In the genomic region with DNA sequence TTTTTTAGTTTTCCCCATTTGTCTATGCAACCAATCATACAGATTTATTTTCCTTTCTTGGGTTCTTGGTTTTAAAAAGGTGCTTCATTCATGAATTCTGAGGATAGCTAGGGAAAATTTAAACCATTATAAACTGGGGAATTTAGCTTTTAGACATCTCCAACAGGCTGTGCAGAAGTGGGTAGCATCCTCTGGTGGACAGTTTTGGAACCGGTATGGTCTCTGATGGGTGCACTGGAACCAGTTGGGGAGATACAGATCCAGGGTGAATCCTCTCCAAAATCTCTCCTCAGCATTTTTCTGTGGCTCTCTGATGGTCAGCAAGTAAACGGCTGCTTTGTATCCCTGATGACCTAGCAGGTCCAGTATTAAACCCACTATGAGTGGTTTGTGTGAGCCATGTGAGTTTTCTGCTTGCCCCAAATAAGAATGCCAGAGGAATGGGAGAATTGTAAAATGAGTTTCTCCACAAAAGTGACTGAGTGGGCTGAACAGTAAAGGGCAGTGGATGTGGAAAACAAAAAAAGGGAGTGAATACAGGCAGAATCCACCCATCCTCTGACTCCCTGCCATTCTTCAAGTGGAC, we compare ENCODE assay signal across 9 cellular contexts. TPM values are rescaled to one million over a fixed set of nuclear protein-coding genes. Genes with fewer than 3 reads are reported as not detected.
DNase-seq lines count a peak whose midpoint lies in the region; ATAC-seq and TF ChIP-seq lines count a peak whose summit lies in the region.
"Had no signal": no experiment of that assay in that cellular context is flagged by ENCODE, and none has a peak within 500 bp of the region (broad histone marks: within the 10 kb centered on the region; RNA-seq: fewer than 3 reads in every experiment).

No MANE protein-coding gene starts in this region.

- H3K36me3 ChIP-seq in right lobe of liver = no peaks in the 10 kb centered on the region
- no peaks in the 10 kb centered on the region for H3K36me3 ChIP-seq in vagina

- H3K27ac ChIP-seq in right lobe of liver (peak overlapping the region in 1 of 3 donors; percentile 82), vagina (no peak overlapping the region)

- CTCF ChIA-PET in AG04449 (lab: Yijun Ruan, JAX) (interaction anchor here (0.9 to 1.6 kb wide), 9 partner anchors 10 to 193 kb away, joined by 3 to 15 read pairs (median 5); a partner anchor contains a TSS), MCF 10A (lab: Yijun Ruan, JAX) (interaction anchor here (0.6 to 2.7 kb wide), 22 partner anchors 8 to 1152 kb away, joined by 3 to 30 read pairs (median 5); a partner anchor contains a TSS)

- H3K4me1 ChIP-seq in right lobe of liver (peaks cover 0 to 40% (median 14%) of the 10 kb centered on the region in 4 donors), vagina (no peaks in the 10 kb centered on the region)

- H3K4me3 ChIP-seq in AG04449 (ENCODE audit: low read depth, low read length) (no peak overlapping the region), GM12865 (ENCODE audit: low read depth, low read length) (no peak overlapping the region), right lobe of liver (no peak overlapping the region), vagina (no peak overlapping the region)

- H3K27me3 ChIP-seq in right lobe of liver = no peaks in the 10 kb centered on the region
- H3K27me3 ChIP-seq in vagina = no peaks in the 10 kb centered on the region

- H3K4me1 Mint-ChIP-seq in MCF 10A (ENCODE audit: insufficient read depth, unreplicated experiment) = peaks cover 12% of the 10 kb centered on the region

- no peaks in the 10 kb centered on the region for H3K36me3 Mint-ChIP-seq in MCF 10A (ENCODE audit: insufficient read depth, unreplicated experiment)

- H3K27me3 Mint-ChIP-seq in MCF 10A (ENCODE audit: insufficient read depth, unreplicated experiment) = no peaks in the 10 kb centered on the region

- no peaks in the 10 kb centered on the region for H3K9me3 Mint-ChIP-seq in MCF 10A (ENCODE audit: unreplicated experiment)
- H3K9me3 Mint-ChIP-seq: stimulated activated naive CD8-positive, alpha-beta T cell treated with anti-CD3 and anti-CD28 coated beads, Interleukin-15, Interleukin-2, amounts not matched to agents 100 ng/mL and 50 ng/mL, for 24 hours had no signal

- TF ChIP-seq POLR2A in right lobe of liver (IDR thresholded peaks at IDR 0.05) = no peak
- no peak for TF ChIP-seq POLR2A in vagina (IDR thresholded peaks at IDR 0.05)

- no peaks in the 10 kb centered on the region for H3K9me3 ChIP-seq in right lobe of liver
- no peaks in the 10 kb centered on the region for H3K9me3 ChIP-seq in vagina

- peak overlapping the region; percentile 28 for H3K4me3 Mint-ChIP-seq in MCF 10A (ENCODE audit: unreplicated experiment)
- H3K4me3 Mint-ChIP-seq: stimulated activated naive CD8-positive, alpha-beta T cell treated with anti-CD3 and anti-CD28 coated beads, Interleukin-15, Interleukin-2, amounts not matched to agents 100 ng/mL and 50 ng/mL, for 24 hours had no signal

- peak; percentile 66 for TF ChIP-seq CTCF in AG04449 (IDR thresholded peaks at IDR 0.05; ENCODE audit: insufficient read depth, low read length, missing control alignments)
- TF ChIP-seq CTCF in GM12865 (IDR thresholded peaks at IDR 0.05; ENCODE audit: insufficient read depth, low read depth, low read length, missing control alignments) = peak; percentile 93
- peak; percentile 66 for TF ChIP-seq CTCF in MCF 10A (IDR thresholded peaks at IDR 0.05; ENCODE audit: unreplicated experiment)
- peak; percentile 82 to 91 (median 86) for TF ChIP-seq CTCF in right lobe of liver (IDR thresholded peaks at IDR 0.05)
- TF ChIP-seq CTCF in vagina (IDR thresholded peaks at IDR 0.05) = peak; percentile 62 to 91 (median 62)

- H3K27ac Mint-ChIP-seq in MCF 10A (ENCODE audit: low read depth, unreplicated experiment) = no peak overlapping the region
- H3K27ac Mint-ChIP-seq: stimulated activated naive CD8-positive, alpha-beta T cell treated with anti-CD3 and anti-CD28 coated beads, Interleukin-15, Interleukin-2, amounts not matched to agents 100 ng/mL and 50 ng/mL, for 24 hours had no signal

- POLR2A ChIA-PET in AG04449 (lab: Yijun Ruan, JAX) = no interaction called here
- POLR2A ChIA-PET in MCF 10A (lab: Yijun Ruan, JAX) = interaction anchor here (0.5 to 4.3 kb wide), 8 partner anchors 9 to 243 kb away, joined by 3 to 39 read pairs (median 5); a partner anchor contains a TSS

- 11% methylated on average over 2 of the region's 2 CpGs for WGBS in right lobe of liver (ENCODE audit: insufficient coverage, low coverage, low lambda C conversion rate, missing lambda C conversion rate)

- no peak for DNase-seq in AG04449 (ENCODE audit: low read depth, low spot score)
- DNase-seq in GM12865 (ENCODE audit: low read depth) = peak; percentile 42
- peak; percentile 14 for DNase-seq in NCI-H1694 treated with DMSO at 0.1 percent for 48 hours (lab: John Stamatoyannopoulos, UW)
- DNase-seq in MCF 10A (ENCODE audit: unreplicated experiment) = peak; percentile 58
- DNase-seq in right lobe of liver = peak in 1 of 3 donors; percentile 66
- no peak for DNase-seq in vagina (ENCODE audit: extremely low spot score in 2 of 2)
- no peak for DNase-seq in NCI-H2107 (lab: John Stamatoyannopoulos, UW)
- no peak for DNase-seq in NCI-H1048 (lab: John Stamatoyannopoulos, UW)

- peak; percentile 89 to 95 (median 90) for ATAC-seq in right lobe of liver

- no TSS peak for BruUV-seq in MCF 10A (replicated peaks; lab: Mats Ljungman, UMichigan)

- intact Hi-C loops in MCF 10A (cut with micrococcal nuclease) (loop anchor here (1.0 kb wide), 1 partner anchor 24 kb away; no protein-coding TSS in a partner anchor), right lobe of liver (cut with DNase I) (no loop called here), vagina (cut with DNase I) (no loop called here)

RNA-seq across cellular contexts. Expression of a gene that starts 9.1 kb away (rescaled TPM):
- total RNA-seq in MCF 10A (2022) (10.9 and 11.6 TPM in 2 replicates), right lobe of liver (10 to 100 TPM; 12.2 to 32.8 (median 18.2) TPM), vagina (6.1 TPM)

RNA-seq across cellular contexts. Expression of a gene that starts 22.5 kb away (rescaled TPM):
- 27.4 and 27.8 TPM in 2 replicates for total RNA-seq in MCF 10A (2022)
- total RNA-seq in right lobe of liver = 1,000 to 10,000 TPM in 1 of 6 experiments, 100 to 1,000 TPM in 5; 477 to 1,242 (median 773) TPM
- total RNA-seq in vagina = 40.3 TPM

RNA-seq across cellular contexts. Expression of a gene that starts 39.4 kb away (rescaled TPM):
- 42.0 and 61.7 TPM in 2 replicates for total RNA-seq in MCF 10A (2022)
- 10 to 100 TPM in 3 of 6 experiments, 1 to 10 TPM in 3; 8.1 to 23.8 (median 14.0) TPM for total RNA-seq in right lobe of liver
- 35.6 TPM for total RNA-seq in vagina

Comparison
In these comparisons a context has a peak if more than half of its experiments do, and no peak if none do; other contexts are left out.
1. DNase-seq: peak in GM12865 (single experiment), NCI-H1694 treated with DMSO at 0.1 percent for 48 hours (single experiment) and MCF 10A (single experiment); none in AG04449 (single experiment), vagina (0 of 2), NCI-H2107 (single experiment) and NCI-H1048 (single experiment).
2. RNA of a gene that starts 22.5 kb away (total RNA-seq): 477 to 1,242 TPM in right lobe of liver; 40.3 TPM in vagina (single experiment) and 27.4 to 27.8 TPM in MCF 10A; every median in the first group is over 10 times any median in the second.
3. Peak in every context shown above with its lines, with median percentiles within 50 percentile points of each other: CTCF ChIP-seq.